Comparison of ENCODE assay signal across 18 cellular contexts in the genomic region with DNA sequence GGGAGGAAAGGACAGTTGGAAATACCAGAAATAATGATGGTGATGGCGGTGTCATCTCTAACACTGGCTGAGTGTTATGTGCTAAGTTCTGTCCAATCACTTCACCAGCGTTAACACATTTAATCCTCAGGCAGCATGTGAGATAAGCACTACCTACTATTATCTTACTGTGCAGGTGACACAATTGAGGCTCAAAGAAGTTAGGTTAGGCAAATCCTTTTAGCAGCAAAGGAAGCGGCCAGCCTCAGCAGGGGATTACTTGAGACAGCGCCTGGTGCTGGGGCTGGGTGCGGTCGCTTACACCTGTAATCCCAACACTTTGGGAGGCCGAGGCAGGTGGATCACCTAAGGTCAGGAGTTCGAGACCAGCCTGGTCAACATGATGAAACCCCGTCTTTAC.
"Had no signal": no experiment of that assay in that cellular context is flagged by ENCODE, and none has a peak within 500 bp of the region (broad histone marks: within the 10 kb centered on the region; RNA-seq: fewer than 3 reads in every experiment).

No MANE protein-coding gene starts in this region.

- H3K27me3 ChIP-seq: foreskin keratinocyte, testis, transverse colon had no signal

- H3K4me3 ChIP-seq: coronary artery, psoas muscle, spleen, testis, transverse colon had no signal

- H3K4me1 ChIP-seq: psoas muscle, testis had no signal

- FAIRE-seq: keratinocyte had no signal

- DNase-seq: effector memory CD8-positive, alpha-beta T cell; erythroblast; foreskin keratinocyte; immature natural killer cell; left ventricle myocardium superior; naive thymus-derived CD4-positive, alpha-beta T cell; nephron progenitor cell; psoas muscle; retina; spleen; stimulated activated CD4-positive, alpha-beta T cell treated with anti-CD3 and anti-CD28 coated beads, Interleukin-15, amount 100 ng/mL, for 24 hours; stimulated activated CD4-positive, alpha-beta T cell treated with anti-CD3 and anti-CD28 coated beads, Interleukin-1b, Interleukin-23, amount 100 ng/mL, for 48 hours; stimulated activated CD4-positive, alpha-beta T cell treated with anti-CD3 and anti-CD28 coated beads, Interleukin-4, amount 100 ng/mL, for 24 hours; testis; transverse colon had no signal

- H3K36me3 ChIP-seq: spleen, transverse colon had no signal

- ATAC-seq: effector memory CD8-positive, alpha-beta T cell; foreskin keratinocyte; naive thymus-derived CD4-positive, alpha-beta T cell; psoas muscle; stimulated activated memory B cell treated with anti-CD40 and anti-IgM and Interleukin-4, amounts not matched to agents 10 μg/mL and 1 μg/mL and 100 μg/mL, for 72 hours had no signal

- H3K27ac ChIP-seq: coronary artery, foreskin keratinocyte, psoas muscle, spleen, testis had no signal

- H3K9me3 ChIP-seq: psoas muscle, spleen, testis, transverse colon had no signal
